ENCODE assay signal across 18 cellular contexts in genomic region chr6:125307150-125307838, GRCh38. TPM values are rescaled to one million over a fixed set of nuclear protein-coding genes. Genes with fewer than 3 reads are reported as not detected.
A peak's percentile ranks its signal among the peaks of the same experiment; 100 is the strongest.
DNase-seq lines count a peak whose midpoint lies in the region; ATAC-seq and TF ChIP-seq lines count a peak whose summit lies in the region.
"Had no signal": no experiment of that assay in that cellular context is flagged by ENCODE, and none has a peak within 500 bp of the region (broad histone marks: within the 10 kb centered on the region; RNA-seq: fewer than 3 reads in every experiment).

No MANE protein-coding gene starts in this region.

- H2AFZ ChIP-seq in trophoblast cell (ENCODE audit: insufficient read depth, low read length, poor library complexity): no peak overlapping the region

- no peak overlapping the region for H2AK5ac ChIP-seq in trophoblast cell (ENCODE audit: low read length)

- H3K9me3 ChIP-seq in RWPE2 (ENCODE audit: severe bottlenecking) (no peaks in the 10 kb centered on the region), trophoblast cell (ENCODE audit: insufficient read depth, low read depth, low read length) (no peaks in the 10 kb centered on the region)
- H3K9me3 ChIP-seq: right atrium auricular region had no signal

- no peak overlapping the region for H2BK5ac ChIP-seq in trophoblast cell (ENCODE audit: low read depth, low read length, poor library complexity)

- no peaks in the 10 kb centered on the region for H3K79me1 ChIP-seq in trophoblast cell (ENCODE audit: low read length)

- no peak overlapping the region for H2BK12ac ChIP-seq in trophoblast cell (ENCODE audit: low read length)

- WGBS in trophoblast cell (ENCODE audit: extremely low coverage, insufficient coverage, insufficient read length): no CpG with 5 or more reads among the region's 6 CpGs

- no peak overlapping the region for H3K4me3 ChIP-seq in RWPE2 (ENCODE audit: severe bottlenecking)
- no peak overlapping the region for H3K4me3 ChIP-seq in fibroblast of pulmonary artery (replicated peaks; ENCODE audit: low read depth, low read length)
- no peak overlapping the region for H3K4me3 ChIP-seq in trophoblast cell (ENCODE audit: low read depth, low read length)
- H3K4me3 ChIP-seq: right atrium auricular region had no signal

- H3K4me2 ChIP-seq in trophoblast cell (ENCODE audit: low read length): no peak overlapping the region

- DNase-seq in HPDE6-E6E7 (ENCODE audit: extremely low spot score) (peak; percentile 61), RWPE2 (ENCODE audit: low spot score) (no peak), fibroblast of pulmonary artery (ENCODE audit: low read depth) (peak; percentile 41), trophoblast cell (peak; percentile 10 to 56), middle frontal gyrus (ENCODE audit: extremely low spot score, low spot score) (no peak), H4 (ENCODE audit: low spot score) (no peak), retina (no peak)
- DNase-seq in stimulated activated CD4-positive, alpha-beta T cell treated with anti-CD3 and anti-CD28 coated beads, Interleukin-15, amount 100 ng/mL, for 24 hours: no peak
- DNase-seq: activated CD4-positive, alpha-beta T cell treated with anti-CD3 and anti-CD28 coated beads for 48 hours; activated T-cell treated with anti-CD3 and anti-CD28 coated beads, Interleukin-2, amount 50 U/mL, for 1 hour; aorta; effector CD8-positive, alpha-beta T cell; glutamatergic neuron; kidney; naive B cell; stimulated activated naive CD4-positive, alpha-beta T cell treated with Interleukin-2 at 50 U/mL for 16 hours had no signal

- peak overlapping the region; percentile 28 for H4K91ac ChIP-seq in trophoblast cell (ENCODE audit: low read depth, low read length)

- no peaks in the 10 kb centered on the region for H3K4me1 ChIP-seq in RWPE2 (ENCODE audit: insufficient read depth, poor library complexity, severe bottlenecking)
- peaks cover 2 to 3% of the 10 kb centered on the region in 2 experiments for H3K4me1 ChIP-seq in trophoblast cell (ENCODE audit: control insufficient read depth in 1 of 2, insufficient read depth in 2 of 2, low read length in 2 of 2)
- H3K4me1 ChIP-seq: right atrium auricular region had no signal

- no peak overlapping the region for H4K8ac ChIP-seq in trophoblast cell (ENCODE audit: low read depth, low read length)

- H3K9ac ChIP-seq in trophoblast cell (ENCODE audit: low read length): no peak overlapping the region

- H3K18ac ChIP-seq in trophoblast cell (ENCODE audit: low read length): peak overlapping the region; percentile 40

- TF ChIP-seq CTCF in RWPE2 (IDR thresholded peaks at IDR 0.05; ENCODE audit: poor library complexity, severe bottlenecking) (no peak), fibroblast of pulmonary artery (IDR thresholded peaks at IDR 0.05; ENCODE audit: low read length, missing control alignments) (no peak)

- no peaks in the 10 kb centered on the region for H3K27me3 ChIP-seq in RWPE2 (ENCODE audit: insufficient read depth, poor library complexity, severe bottlenecking)
- H3K27me3 ChIP-seq in trophoblast cell (ENCODE audit: insufficient read depth, low read length): no peaks in the 10 kb centered on the region
- H3K27me3 ChIP-seq: right atrium auricular region had no signal

- no peaks in the 10 kb centered on the region for H3K79me2 ChIP-seq in trophoblast cell (ENCODE audit: control insufficient read depth, insufficient read depth, low read length, poor library complexity)

- H2BK120ac ChIP-seq in trophoblast cell (ENCODE audit: insufficient read depth, low read length, poor library complexity): no peak overlapping the region

- H3K36me3 ChIP-seq in RWPE2 (ENCODE audit: low read depth) (no peaks in the 10 kb centered on the region), trophoblast cell (ENCODE audit: control insufficient read depth in 1 of 2, insufficient read depth in 2 of 2, low read length in 2 of 2) (no peaks in the 10 kb centered on the region)
- H3K36me3 ChIP-seq: right atrium auricular region had no signal

- ATAC-seq in RWPE2 (ENCODE audit: low read depth): peak; percentile 81

- H3K27ac ChIP-seq in RWPE2 (ENCODE audit: poor library complexity, severe bottlenecking) (no peak overlapping the region), trophoblast cell (ENCODE audit: low read depth, low read length) (no peak overlapping the region)
- H3K27ac ChIP-seq: C4-2B, right atrium auricular region had no signal

- H4K12ac ChIP-seq in trophoblast cell (ENCODE audit: low read depth, low read length): no peak overlapping the region

- no peak overlapping the region for H3K4ac ChIP-seq in trophoblast cell (ENCODE audit: low read depth, low read length)

- H3K14ac ChIP-seq in trophoblast cell (ENCODE audit: low read length): no peak overlapping the region

- no peak overlapping the region for H3K23ac ChIP-seq in trophoblast cell (ENCODE audit: low read length)

RNA-seq across cellular contexts. Expression of gene HDDC2, which starts 5.5 kb away (rescaled TPM):
- polyA plus RNA-seq in trophoblast cell (2013): 44.4 and 47.3 TPM in 2 replicates
- 80.3 and 86.1 TPM in 2 replicates for total RNA-seq in H4 (2014; rRNA removed; shearing (Covaris generic))

Comparison
In these comparisons a context has a peak if more than half of its experiments do, and no peak if none do; other contexts are left out.
1. DNase-seq: peak in HPDE6-E6E7 (single experiment), fibroblast of pulmonary artery (single experiment) and trophoblast cell (2 of 2); none in RWPE2 (single experiment), middle frontal gyrus (single experiment), H4 (single experiment), stimulated activated CD4-positive, alpha-beta T cell treated with anti-CD3 and anti-CD28 coated beads, Interleukin-15, amount 100 ng/mL, for 24 hours (single experiment) and retina (single experiment).